ENCODE assay signal across 20 cellular contexts in the genomic region with DNA sequence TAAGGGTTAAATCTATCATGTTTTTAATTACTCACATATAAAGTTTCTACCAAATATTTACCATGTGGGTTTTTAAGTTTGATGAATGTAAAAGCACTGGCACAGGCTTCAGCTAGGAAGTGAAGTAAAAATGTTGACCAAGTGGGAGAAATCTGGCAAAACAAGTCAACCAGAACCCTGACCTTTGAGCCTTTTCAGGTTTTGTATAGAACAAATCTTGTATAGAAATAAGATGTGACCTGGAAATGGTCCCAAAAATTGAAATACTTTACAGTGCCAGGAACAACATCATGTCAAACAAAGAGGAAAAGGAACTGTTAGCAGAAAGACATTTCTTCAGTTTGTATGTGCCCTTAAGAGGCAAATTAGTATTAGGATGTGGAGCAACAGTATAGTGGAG.
DNase-seq lines count a peak whose midpoint lies in the region; ATAC-seq, FAIRE-seq and TF ChIP-seq lines count a peak whose summit lies in the region.
"Had no signal": no experiment of that assay in that cellular context is flagged by ENCODE, and none has a peak within 500 bp of the region (broad histone marks: within the 10 kb centered on the region; RNA-seq: fewer than 3 reads in every experiment).

No MANE protein-coding gene starts in this region.

- peak overlapping the region; percentile 26 for H3K27ac Mint-ChIP-seq in astrocyte (ENCODE audit: unreplicated experiment)
- H3K27ac Mint-ChIP-seq: B cell, IgD-negative memory B cell had no signal

- H3K27ac ChIP-seq in astrocyte (ENCODE audit: low read depth, low read length), result no peak overlapping the region
- H3K27ac ChIP-seq in left ventricle myocardium inferior (replicated peaks), result no peak overlapping the region

- no peak overlapping the region for H3K4me3 ChIP-seq in astrocyte (ENCODE audit: insufficient read depth, low read depth, low read length)
- no peak overlapping the region for H3K4me3 ChIP-seq in mucosa of descending colon
- H3K4me3 ChIP-seq in left ventricle myocardium inferior, result no peak overlapping the region

- H3K79me2 ChIP-seq in astrocyte (ENCODE audit: insufficient read depth, low read length), result no peaks in the 10 kb centered on the region

- H3K4me1 Mint-ChIP-seq in astrocyte (ENCODE audit: low read depth, unreplicated experiment), result peaks cover 6% of the 10 kb centered on the region

- H4K20me1 ChIP-seq in astrocyte (ENCODE audit: insufficient read depth, low read length), result no peaks in the 10 kb centered on the region

- ATAC-seq in mucosa of descending colon, result peak; percentile 76
- ATAC-seq in GM21619 (IDR thresholded peaks at IDR 0.05; ENCODE audit: unreplicated experiment), result no peak

- H2AFZ ChIP-seq in astrocyte (ENCODE audit: low read depth, low read length), result no peak overlapping the region

- peaks cover 2% of the 10 kb centered on the region for H3K9me3 Mint-ChIP-seq in astrocyte (ENCODE audit: unreplicated experiment)

- no peaks in the 10 kb centered on the region for H3K27me3 Mint-ChIP-seq in astrocyte (ENCODE audit: low read depth, unreplicated experiment)
- H3K27me3 Mint-ChIP-seq: IgD-negative memory B cell had no signal

- H3K27me3 ChIP-seq in astrocyte (ENCODE audit: insufficient read depth, low read length), result no peaks in the 10 kb centered on the region
- H3K27me3 ChIP-seq in left ventricle myocardium inferior (ENCODE audit: low read depth), result no peaks in the 10 kb centered on the region

- TF ChIP-seq CTCF in astrocyte (IDR thresholded peaks at IDR 0.05; ENCODE audit: insufficient read depth, low read depth, low read length), result no peak
- TF ChIP-seq CTCF in mucosa of descending colon (IDR thresholded peaks at IDR 0.05), result no peak
- no peak for TF ChIP-seq CTCF in left ventricle myocardium inferior (IDR thresholded peaks at IDR 0.05; ENCODE audit: borderline replicate concordance)

- H3K4me1 ChIP-seq in astrocyte (ENCODE audit: insufficient read depth, low read length) (peaks cover 3% of the 10 kb centered on the region), mucosa of descending colon (ENCODE audit: low read depth) (peaks cover 9% of the 10 kb centered on the region), left ventricle myocardium inferior (peaks cover 9% of the 10 kb centered on the region)

- H3K9ac ChIP-seq in astrocyte (ENCODE audit: low read length), result no peak overlapping the region

- FAIRE-seq in astrocyte (lab: Jason Lieb, UNC), result no peak

- H3K4me2 ChIP-seq in astrocyte (ENCODE audit: low read length), result no peak overlapping the region

- intact Hi-C loops in mucosa of descending colon (cut with DNase I, micrococcal nuclease) (no loop called here), left ventricle myocardium inferior (cut with micrococcal nuclease) (no loop called here)

- H3K9me3 ChIP-seq in astrocyte (ENCODE audit: insufficient read depth, low read depth, low read length) (peaks cover 3% of the 10 kb centered on the region), mucosa of descending colon (no peaks in the 10 kb centered on the region), left ventricle myocardium inferior (replicated peaks) (no peaks in the 10 kb centered on the region)

- H3K4me3 Mint-ChIP-seq in astrocyte (ENCODE audit: unreplicated experiment), result no peak overlapping the region
- H3K4me3 Mint-ChIP-seq: B cell, IgD-negative memory B cell had no signal

- H3K36me3 ChIP-seq in astrocyte (ENCODE audit: insufficient read depth, low read length) (no peaks in the 10 kb centered on the region), mucosa of descending colon (ENCODE audit: low read depth) (no peaks in the 10 kb centered on the region), left ventricle myocardium inferior (no peaks in the 10 kb centered on the region)

- no peaks in the 10 kb centered on the region for H3K36me3 Mint-ChIP-seq in astrocyte (ENCODE audit: low read depth, unreplicated experiment)
- H3K36me3 Mint-ChIP-seq: IgD-negative memory B cell had no signal

- DNase-seq in DMS 273 (lab: John Stamatoyannopoulos, UW; ENCODE audit: unreplicated experiment), result peak; percentile 16
- DNase-seq in DMS 273 treated with DMSO at 0.1 percent for 48 hours (lab: John Stamatoyannopoulos, UW), result no peak
- peak; percentile 73 for DNase-seq in HT-29 (ENCODE audit: low spot score)
- DNase-seq in astrocyte (ENCODE audit: low read depth), result no peak
- peak in 1 of 3 donors; percentile 46 for DNase-seq in mucosa of descending colon
- DNase-seq in left ventricle myocardium inferior, result no peak
- DNase-seq in hepatic stellate cell (ENCODE audit: low spot score), result no peak
- DNase-seq: 8988T, DMS79, H7, NCI-H1417, NCI-H187, NCI-H2107, NCI-H510A, NCI-H774, RPMI8226, SIG-M5 had no signal

Comparison
In these comparisons a context has a peak if more than half of its experiments do, and no peak if none do; other contexts are left out.
1. DNase-seq: peak in DMS 273 (single experiment) and HT-29 (single experiment); none in DMS 273 treated with DMSO at 0.1 percent for 48 hours (single experiment), astrocyte (single experiment), left ventricle myocardium inferior (single experiment) and hepatic stellate cell (single experiment).